Comparison of ENCODE assay signal across 2 cellular contexts in the genomic region with DNA sequence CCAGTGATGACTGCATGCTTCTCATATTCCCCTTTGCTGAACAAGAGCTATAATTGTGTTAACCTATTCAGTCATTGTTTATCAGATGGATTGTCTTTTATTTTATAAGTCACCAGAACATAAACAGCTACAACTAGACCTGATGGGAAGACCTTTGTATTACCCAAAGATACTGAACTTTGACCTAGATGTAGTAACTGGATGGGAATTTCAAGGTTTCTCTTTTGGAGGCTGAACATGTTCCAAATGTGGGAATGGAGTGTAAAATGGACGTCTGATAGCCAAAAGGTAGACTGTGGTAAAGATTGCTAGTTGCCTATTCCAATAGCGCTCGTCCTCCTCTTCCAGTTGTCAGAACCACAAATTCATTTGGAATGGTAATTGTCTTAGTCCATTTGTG.
TF ChIP-seq lines count a peak whose summit lies in the region.

No MANE protein-coding gene starts in this region.

TF ChIP-seq in liver, 16 proteins besides CTCF, POLR2A, EP300 and RAD21 (continued from another document):
- TF ChIP-seq, protein P1, sequence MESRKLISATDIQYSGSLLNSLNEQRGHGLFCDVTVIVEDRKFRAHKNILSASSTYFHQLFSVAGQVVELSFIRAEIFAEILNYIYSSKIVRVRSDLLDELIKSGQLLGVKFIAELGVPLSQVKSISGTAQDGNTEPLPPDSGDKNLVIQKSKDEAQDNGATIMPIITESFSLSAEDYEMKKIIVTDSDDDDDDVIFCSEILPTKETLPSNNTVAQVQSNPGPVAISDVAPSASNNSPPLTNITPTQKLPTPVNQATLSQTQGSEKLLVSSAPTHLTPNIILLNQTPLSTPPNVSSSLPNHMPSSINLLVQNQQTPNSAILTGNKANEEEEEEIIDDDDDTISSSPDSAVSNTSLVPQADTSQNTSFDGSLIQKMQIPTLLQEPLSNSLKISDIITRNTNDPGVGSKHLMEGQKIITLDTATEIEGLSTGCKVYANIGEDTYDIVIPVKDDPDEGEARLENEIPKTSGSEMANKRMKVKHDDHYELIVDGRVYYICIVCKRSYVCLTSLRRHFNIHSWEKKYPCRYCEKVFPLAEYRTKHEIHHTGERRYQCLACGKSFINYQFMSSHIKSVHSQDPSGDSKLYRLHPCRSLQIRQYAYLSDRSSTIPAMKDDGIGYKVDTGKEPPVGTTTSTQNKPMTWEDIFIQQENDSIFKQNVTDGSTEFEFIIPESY (IDR thresholded peaks at IDR 0.05): peak; percentile 11
- TF ChIP-seq HNF4G (IDR thresholded peaks at IDR 0.05): peak; percentile 53
- TF ChIP-seq FOXA2 (IDR thresholded peaks at IDR 0.05): no peak
- TF ChIP-seq FOXA1 (IDR thresholded peaks at IDR 0.05): no peak
- no peak for TF ChIP-seq NR2F2 (IDR thresholded peaks at IDR 0.05)
- peak; percentile 58 to 71 for TF ChIP-seq JUND (IDR thresholded peaks at IDR 0.05)
- TF ChIP-seq HNF4A (conservative IDR thresholded peaks at IDR 0.05): peak; percentile 83
- no peak for TF ChIP-seq TAF1 (conservative IDR thresholded peaks at IDR 0.05)
- TF ChIP-seq GABPA (IDR thresholded peaks at IDR 0.05 in 1 of 2, conservative IDR thresholded peaks at IDR 0.05 in 1 of 2): no peak
- peak; percentile 78 for TF ChIP-seq SP1 (IDR thresholded peaks at IDR 0.05)
- TF ChIP-seq REST (IDR thresholded peaks at IDR 0.05): peak; percentile 25
- peak; percentile 70 to 72 for TF ChIP-seq RXRA (IDR thresholded peaks at IDR 0.05)
- no peak for TF ChIP-seq EGR1 (IDR thresholded peaks at IDR 0.05; ENCODE audit: low read depth in 2 of 2)
- no peak for TF ChIP-seq MAX (IDR thresholded peaks at IDR 0.05)

TF ChIP-seq in HepG2, 621 proteins besides CTCF, POLR2A, EP300 and RAD21 (continued from another document):
- TF ChIP-seq NAIF1 (CRISPR knock-in tag; IDR thresholded peaks at IDR 0.05; ENCODE audit: borderline replicate concordance): no peak
